ENCODE assay signal across 15 cellular contexts in the genomic region with DNA sequence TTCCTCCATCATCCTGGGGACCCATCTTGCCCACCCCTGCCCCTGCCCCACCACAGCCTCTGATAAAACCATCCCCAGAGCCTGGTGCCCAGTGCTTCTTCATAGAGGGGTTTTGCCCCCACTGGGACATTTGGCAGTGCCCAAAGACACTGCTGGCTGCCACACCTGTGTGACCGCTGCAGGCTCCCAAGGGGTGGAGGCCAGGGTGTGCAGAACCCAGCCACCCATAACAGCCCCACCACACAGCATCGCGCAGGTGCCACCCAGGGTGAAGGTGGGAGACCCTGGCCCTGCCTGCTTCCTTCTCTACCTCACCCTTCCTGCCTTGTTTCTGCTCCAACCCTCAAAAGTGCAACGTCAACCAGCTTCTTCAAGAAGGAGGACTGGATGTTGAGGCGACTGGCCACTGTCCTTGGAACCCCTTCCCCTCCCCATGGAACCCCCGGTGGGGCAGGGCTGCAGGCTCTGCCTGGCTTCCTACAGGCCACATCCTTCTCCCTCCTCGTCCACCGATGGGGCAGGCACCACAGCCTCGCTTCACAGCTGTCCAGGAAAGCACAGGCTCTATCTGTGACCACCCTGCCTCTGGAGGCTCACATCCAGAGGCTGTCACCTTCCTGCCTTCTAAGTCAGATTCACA.
A peak's percentile ranks its signal among the peaks of the same experiment; 100 is the strongest.
DNase-seq lines count a peak whose midpoint lies in the region; ATAC-seq lines count a peak whose summit lies in the region.
"Had no signal": no experiment of that assay in that cellular context is flagged by ENCODE, and none has a peak within 500 bp of the region (broad histone marks: within the 10 kb centered on the region; RNA-seq: fewer than 3 reads in every experiment).

No MANE protein-coding gene starts in this region.

- H3K9me3 Mint-ChIP-seq in IgD-negative memory B cell = peaks cover 0 to 4% (median 2%) of the 10 kb centered on the region in 3 donors
- no peaks in the 10 kb centered on the region for H3K9me3 Mint-ChIP-seq in memory B cell
- peaks cover 4% of the 10 kb centered on the region for H3K9me3 Mint-ChIP-seq in activated CD4-positive, alpha-beta memory T cell treated with anti-CD3 and anti-CD28 coated beads, Interleukin-2, amount 10 ng/mL, durations not matched to agents 7 days and 5 days

- peaks cover 9% of the 10 kb centered on the region for H3K27me3 Mint-ChIP-seq in IgD-negative memory B cell
- peaks cover 4% of the 10 kb centered on the region for H3K27me3 Mint-ChIP-seq in memory B cell
- H3K27me3 Mint-ChIP-seq in activated CD4-positive, alpha-beta memory T cell treated with anti-CD3 and anti-CD28 coated beads, Interleukin-2, amount 10 ng/mL, durations not matched to agents 7 days and 5 days = no peaks in the 10 kb centered on the region

- no peak overlapping the region for H3K9ac ChIP-seq in SK-N-MC (ENCODE audit: insufficient read length)
- H3K9ac ChIP-seq: KMS-11 had no signal

- no peaks in the 10 kb centered on the region for H3K9me3 ChIP-seq in SK-N-MC (ENCODE audit: low read depth, low read length)

- peak overlapping the region in 3 of 4 donors; percentile 12 to 85 (median 67) for H3K4me3 Mint-ChIP-seq in IgD-negative memory B cell
- peak overlapping the region; percentile 73 for H3K4me3 Mint-ChIP-seq in memory B cell
- no peak overlapping the region for H3K4me3 Mint-ChIP-seq in activated CD4-positive, alpha-beta memory T cell treated with anti-CD3 and anti-CD28 coated beads, Interleukin-2, amount 10 ng/mL, durations not matched to agents 7 days and 5 days

- H3K36me3 ChIP-seq in SK-N-MC (ENCODE audit: insufficient read depth, low read length) = no peaks in the 10 kb centered on the region

- CTCF ChIA-PET in activated CD4-positive, alpha-beta memory T cell treated with anti-CD3 and anti-CD28 coated beads, Interleukin-2, amount 10 ng/mL, durations not matched to agents 7 days and 5 days (lab: Charles Lee) = no interaction called here

- no peak overlapping the region for H3K27ac ChIP-seq in SK-N-MC
- H3K27ac ChIP-seq: KMS-11 had no signal

- 0 out of 2 replicates have a peak overlapping the region, but pooled peaks have one; percentile 69 for H3K4me3 ChIP-seq in SK-N-MC

- H3K27ac Mint-ChIP-seq in IgD-negative memory B cell (peak overlapping the region in 1 of 3 donors; percentile 50), memory B cell (peak overlapping the region; percentile 35)
- no peak overlapping the region for H3K27ac Mint-ChIP-seq in activated CD4-positive, alpha-beta memory T cell treated with anti-CD3 and anti-CD28 coated beads, Interleukin-2, amount 10 ng/mL, durations not matched to agents 7 days and 5 days

- ATAC-seq in memory B cell (ENCODE audit: low read depth) = peak; percentile 82

- H3K36me3 Mint-ChIP-seq in IgD-negative memory B cell (peaks cover 2% of the 10 kb centered on the region), memory B cell (peaks cover 10% of the 10 kb centered on the region)
- H3K36me3 Mint-ChIP-seq in activated CD4-positive, alpha-beta memory T cell treated with anti-CD3 and anti-CD28 coated beads, Interleukin-2, amount 10 ng/mL, durations not matched to agents 7 days and 5 days (ENCODE audit: low read depth) = no peaks in the 10 kb centered on the region

- POLR2A ChIA-PET in activated CD4-positive, alpha-beta memory T cell treated with anti-CD3 and anti-CD28 coated beads, Interleukin-2, amount 10 ng/mL, durations not matched to agents 7 days and 5 days (lab: Charles Lee) = no interaction called here

- H3K4me1 Mint-ChIP-seq in IgD-negative memory B cell = peaks cover 13 to 31% (median 28%) of the 10 kb centered on the region in 3 donors
- peaks cover 28% of the 10 kb centered on the region for H3K4me1 Mint-ChIP-seq in memory B cell
- H3K4me1 Mint-ChIP-seq in activated CD4-positive, alpha-beta memory T cell treated with anti-CD3 and anti-CD28 coated beads, Interleukin-2, amount 10 ng/mL, durations not matched to agents 7 days and 5 days = no peaks in the 10 kb centered on the region

- intact Hi-C loops in posterior vena cava (cut with DNase I) = no loop called here

- DNase-seq in SK-N-MC (ENCODE audit: low read depth, low spot score) = no peak
- no peak for DNase-seq in memory B cell (ENCODE audit: low spot score in 2 of 2)
- DNase-seq in activated CD4-positive, alpha-beta memory T cell treated with anti-CD3 and anti-CD28 coated beads, Interleukin-2, amount 10 ng/mL, durations not matched to agents 7 days and 5 days = no peak
- no peak for DNase-seq in Ammon's horn (ENCODE audit: low spot score)
- no peak for DNase-seq in posterior vena cava (ENCODE audit: low spot score)
- no peak for DNase-seq in DMS114 treated with DMSO at 0.1 percent for 48 hours (lab: John Stamatoyannopoulos, UW; ENCODE audit: unreplicated experiment)
- DNase-seq: GF-D8; GOT3; NCI-H1105; NCI-H1694 treated with DMSO at 0.1 percent for 48 hours; NCI-H2107; NCI-H345; NK-92 treated with Interleukin-12 subunit alpha and Interleukin-12 subunit beta, amount 100 ng/mL, for 24 hours had no signal
